Comparison of ENCODE assay signal across 21 cellular contexts in genomic region chr7:117347480-117347879, GRCh38. TPM values are rescaled to one million over a fixed set of nuclear protein-coding genes. Genes with fewer than 3 reads are reported as not detected.
DNase-seq lines count a peak whose midpoint lies in the region; ATAC-seq and TF ChIP-seq lines count a peak whose summit lies in the region.
"Had no signal": no experiment of that assay in that cellular context is flagged by ENCODE, and none has a peak within 500 bp of the region (broad histone marks: within the 10 kb centered on the region; RNA-seq: fewer than 3 reads in every experiment).

No MANE protein-coding gene starts in this region.

- in situ Hi-C loops in brain microvascular endothelial cell (cut with HindIII; ENCODE audit: low pct_ligation_motif_present, low sequenced_read_pairs) = no loop called here

- DNase-seq in activated T-cell treated with anti-CD3 and anti-CD28 coated beads, Interleukin-2, amount 50 U/mL, for 48 hours = no peak
- DNase-seq in brain microvascular endothelial cell (no peak), type B pancreatic cell (ENCODE audit: extremely low spot score, unreplicated experiment) (no peak)
- DNase-seq: activated CD4-positive, CD25-positive, alpha-beta regulatory T cell; activated CD8-positive, alpha-beta memory T cell treated with anti-CD3 and anti-CD28 coated beads for 24 hours; caudate nucleus; CD4-positive, alpha-beta T cell; DMS79; effector CD8-positive, alpha-beta T cell; heart left ventricle; NCI-H510A; posterior cingulate gyrus; stimulated activated CD4-positive, alpha-beta T cell treated with anti-CD3 and anti-CD28 coated beads, Interleukin-2, amount 100 ng/mL, for 48 hours; uterus had no signal

- no peak for TF ChIP-seq CTCF in brain microvascular endothelial cell (IDR thresholded peaks at IDR 0.05; ENCODE audit: low read depth, low read length, missing control alignments)
- no peak for TF ChIP-seq CTCF in type B pancreatic cell (conservative IDR thresholded peaks at IDR 0.05)

- TF ChIP-seq POLR2A in GM18505 (IDR thresholded peaks at IDR 0.05; ENCODE audit: borderline replicate concordance, extremely low read depth, insufficient read depth, insufficient read length) = no peak

- no peaks in the 10 kb centered on the region for H3K36me3 Mint-ChIP-seq in type B pancreatic cell

- H3K27ac Mint-ChIP-seq in type B pancreatic cell = no peak overlapping the region
- H3K27ac Mint-ChIP-seq: activated T-helper 2 cell treated with anti-CD3 and anti-CD28 coated beads, Interferon-gamma antibody, Interleukin-2, Interleukin-4, amounts not matched to agents 10 μg/mL and 5 μg/mL and 100 μg/mL, durations not matched to agents 14 hours and 24 hours and 36 hours; CD4-positive, alpha-beta T cell had no signal

- ATAC-seq in GM18505 (IDR thresholded peaks at IDR 0.05; ENCODE audit: unreplicated experiment) = peak; percentile 18
- ATAC-seq in GM19463 (IDR thresholded peaks at IDR 0.05; ENCODE audit: unreplicated experiment) = peak; percentile 27
- peak; percentile 24 for ATAC-seq in HG02798 (IDR thresholded peaks at IDR 0.05; ENCODE audit: poor library complexity, unreplicated experiment)
- peak; percentile 11 for ATAC-seq in HG03521 (IDR thresholded peaks at IDR 0.05; ENCODE audit: unreplicated experiment)
- ATAC-seq in GM21529 (IDR thresholded peaks at IDR 0.05; ENCODE audit: unreplicated experiment) = no peak
- ATAC-seq: heart left ventricle had no signal

- no peaks in the 10 kb centered on the region for H3K27me3 ChIP-seq in brain microvascular endothelial cell (replicated peaks)
- H3K27me3 ChIP-seq: uterus had no signal

- no peak overlapping the region for H3K4me3 Mint-ChIP-seq in type B pancreatic cell
- H3K4me3 Mint-ChIP-seq: CD4-positive, alpha-beta T cell had no signal

- H3K27ac ChIP-seq in brain microvascular endothelial cell = no peak overlapping the region
- H3K27ac ChIP-seq: heart left ventricle, uterus had no signal

- no peaks in the 10 kb centered on the region for H3K4me1 Mint-ChIP-seq in type B pancreatic cell (ENCODE audit: unreplicated experiment)

- no peaks in the 10 kb centered on the region for H3K36me3 ChIP-seq in brain microvascular endothelial cell (replicated peaks)
- H3K36me3 ChIP-seq: heart left ventricle, uterus had no signal

- no peaks in the 10 kb centered on the region for H3K9me3 Mint-ChIP-seq in type B pancreatic cell
- H3K9me3 Mint-ChIP-seq: activated T-helper 2 cell treated with anti-CD3 and anti-CD28 coated beads, Interferon-gamma antibody, Interleukin-2, Interleukin-4, amounts not matched to agents 10 μg/mL and 5 μg/mL and 100 μg/mL, durations not matched to agents 14 hours and 24 hours and 36 hours; CD4-positive, alpha-beta T cell had no signal

- no peak overlapping the region for H3K4me3 ChIP-seq in brain microvascular endothelial cell (ENCODE audit: low read depth, low read length)
- H3K4me3 ChIP-seq: heart left ventricle, lung, uterus had no signal

- peaks cover 9% of the 10 kb centered on the region for H3K27me3 Mint-ChIP-seq in type B pancreatic cell

RNA-seq across cellular contexts. Expression of gene WNT2, which starts 24.6 kb away (rescaled TPM):
- 2.4 and 2.8 TPM in 2 replicates for total RNA-seq in type B pancreatic cell (ENCODE audit: low replicate concordance)
- total RNA-seq: activated T-helper 2 cell treated with anti-CD3 and anti-CD28 coated beads, Interferon-gamma antibody, Interleukin-2, Interleukin-4, amounts not matched to agents 10 μg/mL and 5 μg/mL and 100 μg/mL, durations not matched to agents 14 hours and 24 hours and 36 hours; CD4-positive, alpha-beta T cell had no signal
